12 cellular contexts compared by ENCODE assay signal in genomic region chr15:55245058-55245457, GRCh38.
"Had no signal": no experiment of that assay in that cellular context is flagged by ENCODE, and none has a peak within 500 bp of the region (broad histone marks: within the 10 kb centered on the region; RNA-seq: fewer than 3 reads in every experiment).

No MANE protein-coding gene starts in this region.

- ATAC-seq: left cardiac atrium; naive thymus-derived CD4-positive, alpha-beta T cell; stimulated activated naive B cell treated with anti-CD40 and anti-IgM and Interleukin-4, amounts not matched to agents 10 μg/mL and 1 μg/mL and 100 μg/mL, for 72 hours had no signal

- H3K4me3 ChIP-seq: esophagus muscularis mucosa, right atrium auricular region, SJSA1, upper lobe of left lung had no signal

- H3K27me3 ChIP-seq: esophagus muscularis mucosa, right atrium auricular region, SJSA1, upper lobe of left lung had no signal

- H3K27ac ChIP-seq: esophagus muscularis mucosa, right atrium auricular region, RWPE1, SJSA1, upper lobe of left lung had no signal

- H3K9me3 Mint-ChIP-seq: activated naive CD8-positive, alpha-beta T cell treated with anti-CD3 and anti-CD28 coated beads, Interleukin-2, amount 10 ng/mL, durations not matched to agents 7 days and 5 days; stimulated activated naive B cell treated with anti-CD40 and anti-IgM and Interleukin-4, amounts not matched to agents 10 μg/mL and 1 μg/mL and 100 μg/mL, for 72 hours had no signal

- H3K27me3 Mint-ChIP-seq: activated naive CD8-positive, alpha-beta T cell treated with anti-CD3 and anti-CD28 coated beads, Interleukin-2, amount 10 ng/mL, durations not matched to agents 7 days and 5 days; naive thymus-derived CD4-positive, alpha-beta T cell; stimulated activated naive B cell treated with anti-CD40 and anti-IgM and Interleukin-4, amounts not matched to agents 10 μg/mL and 1 μg/mL and 100 μg/mL, for 72 hours had no signal

- H3K9me3 ChIP-seq: esophagus muscularis mucosa, right atrium auricular region, SJSA1, upper lobe of left lung had no signal

- H3K27ac Mint-ChIP-seq: activated naive CD8-positive, alpha-beta T cell treated with anti-CD3 and anti-CD28 coated beads, Interleukin-2, amount 10 ng/mL, durations not matched to agents 7 days and 5 days; naive thymus-derived CD4-positive, alpha-beta T cell; stimulated activated naive B cell treated with anti-CD40 and anti-IgM and Interleukin-4, amounts not matched to agents 10 μg/mL and 1 μg/mL and 100 μg/mL, for 72 hours had no signal

- FAIRE-seq: astrocyte, small intestine had no signal

- DNase-seq: activated naive CD8-positive, alpha-beta T cell treated with anti-CD3 and anti-CD28 coated beads, Interleukin-2, amount 10 ng/mL, durations not matched to agents 7 days and 5 days; left cardiac atrium; naive thymus-derived CD4-positive, alpha-beta T cell; nucleus accumbens; small intestine; stimulated activated naive B cell treated with anti-CD40 and anti-IgM and Interleukin-4, amounts not matched to agents 10 μg/mL and 1 μg/mL and 100 μg/mL, for 72 hours; upper lobe of left lung had no signal

- H3K4me1 ChIP-seq: right atrium auricular region, SJSA1 had no signal

- H3K36me3 ChIP-seq: right atrium auricular region, SJSA1, upper lobe of left lung had no signal

- H3K4me3 Mint-ChIP-seq: activated naive CD8-positive, alpha-beta T cell treated with anti-CD3 and anti-CD28 coated beads, Interleukin-2, amount 10 ng/mL, durations not matched to agents 7 days and 5 days; naive thymus-derived CD4-positive, alpha-beta T cell; stimulated activated naive B cell treated with anti-CD40 and anti-IgM and Interleukin-4, amounts not matched to agents 10 μg/mL and 1 μg/mL and 100 μg/mL, for 72 hours had no signal
